8 cellular contexts compared by ENCODE assay signal in the genomic region with DNA sequence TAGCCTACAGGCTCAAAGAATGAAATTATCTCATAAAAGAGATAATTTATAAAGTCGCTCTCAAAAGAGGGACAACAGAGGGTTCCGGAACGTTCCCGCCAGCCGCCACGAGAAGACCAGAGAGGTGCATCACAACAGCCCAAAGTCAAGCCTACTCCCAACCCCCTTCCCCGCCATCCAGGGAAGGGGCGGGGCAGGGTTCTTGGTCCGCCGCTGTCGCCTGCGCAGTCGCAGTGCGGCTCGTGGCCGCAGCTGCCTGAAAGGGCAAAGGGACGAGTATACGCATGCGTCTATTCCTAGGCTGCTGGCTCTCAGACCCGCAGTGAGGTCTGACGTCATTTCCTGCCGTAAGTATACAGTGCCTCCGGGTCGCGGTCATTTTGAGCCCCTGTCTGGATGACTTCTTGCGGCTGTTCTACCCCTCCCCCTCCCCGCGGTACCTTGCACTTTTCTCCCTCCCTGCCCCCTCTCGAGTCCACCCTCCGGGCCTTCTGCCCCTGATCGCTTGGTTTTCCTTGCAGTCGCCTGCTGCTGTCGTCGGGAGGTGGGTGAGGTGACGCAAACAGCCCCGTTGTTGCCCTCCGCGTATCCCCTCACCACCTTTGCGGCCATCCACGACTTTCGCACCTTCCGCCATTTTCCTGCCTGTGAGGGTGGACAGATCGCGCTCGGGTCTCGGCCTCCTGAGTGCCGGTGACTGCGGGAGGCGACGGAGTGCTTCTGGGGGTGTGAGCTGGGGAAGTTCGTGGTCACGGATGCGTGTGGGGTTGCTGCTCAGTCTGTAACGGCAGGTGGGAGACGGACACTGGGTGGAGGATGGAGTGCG. TPM values are rescaled to one million over a fixed set of nuclear protein-coding genes. Genes with fewer than 3 reads are reported as not detected.
A peak's percentile ranks its signal among the peaks of the same experiment; 100 is the strongest.
DNase-seq lines count a peak whose midpoint lies in the region; ATAC-seq and TF ChIP-seq lines count a peak whose summit lies in the region.

A gene with protein sequence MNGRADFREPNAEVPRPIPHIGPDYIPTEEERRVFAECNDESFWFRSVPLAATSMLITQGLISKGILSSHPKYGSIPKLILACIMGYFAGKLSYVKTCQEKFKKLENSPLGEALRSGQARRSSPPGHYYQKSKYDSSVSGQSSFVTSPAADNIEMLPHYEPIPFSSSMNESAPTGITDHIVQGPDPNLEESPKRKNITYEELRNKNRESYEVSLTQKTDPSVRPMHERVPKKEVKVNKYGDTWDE (plus strand): TSS at position 383 of the 826 bp plus-strand sequence. CDS start 1,537 bp downstream, outside the sequence.

- H3K27me3 Mint-ChIP-seq in activated T-helper 17 cell treated with anti-CD3 and anti-CD28 coated beads, Interleukin-2, amount 50 U/mL, for 72 hours = peaks cover 3% of the 10 kb centered on the region
- H3K27me3 Mint-ChIP-seq in naive thymus-derived CD4-positive, alpha-beta T cell = peaks cover 0 to 4% (median 4%) of the 10 kb centered on the region in 5 donors
- peaks cover 0 to 7% of the 10 kb centered on the region in 2 donors for H3K27me3 Mint-ChIP-seq in stimulated activated naive B cell treated with anti-CD40 and anti-IgM and Interleukin-4, amounts not matched to agents 10 μg/mL and 1 μg/mL and 100 μg/mL, for 72 hours

- H3K27me3 ChIP-seq in fibroblast of lung (ENCODE audit: control insufficient read depth, insufficient read depth, low read length) = no peaks in the 10 kb centered on the region
- H3K27me3 ChIP-seq in naive thymus-derived CD4-positive, alpha-beta T cell (ENCODE audit: control insufficient read depth in 2 of 2, insufficient read depth in 2 of 2, low read length in 2 of 2) = no peaks in the 10 kb centered on the region

- peak within 1 kb of the TSS; percentile 100 for H3K27ac Mint-ChIP-seq in activated T-helper 17 cell treated with anti-CD3 and anti-CD28 coated beads, Interleukin-2, amount 50 U/mL, for 72 hours
- peak within 1 kb of the TSS; percentile 98 to 100 (median 100) for H3K27ac Mint-ChIP-seq in naive thymus-derived CD4-positive, alpha-beta T cell
- H3K27ac Mint-ChIP-seq in stimulated activated naive B cell treated with anti-CD40 and anti-IgM and Interleukin-4, amounts not matched to agents 10 μg/mL and 1 μg/mL and 100 μg/mL, for 72 hours = peak within 1 kb of the TSS; percentile 100

- H3K9me3 ChIP-seq in fibroblast of lung (ENCODE audit: control insufficient read depth, insufficient read depth, low read depth, low read length) = no peaks in the 10 kb centered on the region
- H3K9me3 ChIP-seq in naive thymus-derived CD4-positive, alpha-beta T cell (ENCODE audit: control insufficient read depth in 2 of 3, low read length in 3 of 3) = no peaks in the 10 kb centered on the region

- H3K4me1 ChIP-seq in fibroblast of lung (ENCODE audit: control insufficient read depth, extremely low read depth, insufficient read depth, low read length) = no peaks in the 10 kb centered on the region
- H3K4me1 ChIP-seq in naive thymus-derived CD4-positive, alpha-beta T cell (ENCODE audit: control insufficient read depth in 2 of 2, insufficient read depth in 2 of 2, low read length in 2 of 2) = peaks cover 10 to 12% of the 10 kb centered on the region in 2 donors

- DNase-seq in Daoy (ENCODE audit: low read depth) (peak; percentile 99), GOT3 (lab: John Stamatoyannopoulos, UW) (peak; percentile 82), LNCaP clone FGC (ENCODE audit: low read depth) (peak; percentile 98), RWPE1 (ENCODE audit: low spot score) (peak; percentile 98), fibroblast of lung (ENCODE audit: low read depth in 2 of 2) (peak; percentile 99)
- DNase-seq in naive thymus-derived CD4-positive, alpha-beta T cell = peak; percentile 80 to 98 (median 93)
- DNase-seq in stimulated activated naive B cell treated with anti-CD40 and anti-IgM and Interleukin-4, amounts not matched to agents 10 μg/mL and 1 μg/mL and 100 μg/mL, for 72 hours = peak; percentile 96

- peak within 1 kb of the TSS; percentile 94 for H3K9ac ChIP-seq in fibroblast of lung (ENCODE audit: insufficient read depth, low read length)

- peak within 1 kb of the TSS; percentile 85 for H3K4me3 ChIP-seq in LNCaP clone FGC (ENCODE audit: low read depth, low read length)
- peak within 1 kb of the TSS; percentile 68 to 100 (median 75) for H3K4me3 ChIP-seq in fibroblast of lung (replicated peaks in 1 of 4; ENCODE audit: control extremely low read depth in 1 of 4, insufficient read depth in 1 of 4, low read depth in 3 of 4, low read length in 4 of 4)
- H3K4me3 ChIP-seq in naive thymus-derived CD4-positive, alpha-beta T cell (ENCODE audit: low read length) = peak within 1 kb of the TSS; percentile 98

- H3K36me3 Mint-ChIP-seq in activated T-helper 17 cell treated with anti-CD3 and anti-CD28 coated beads, Interleukin-2, amount 50 U/mL, for 72 hours (ENCODE audit: low read depth) = peaks cover 53% of the 10 kb centered on the region
- H3K36me3 Mint-ChIP-seq in naive thymus-derived CD4-positive, alpha-beta T cell = peaks cover under 1 to 16% (median 4%) of the 10 kb centered on the region in 5 donors
- peaks cover 10 to 16% of the 10 kb centered on the region in 2 donors for H3K36me3 Mint-ChIP-seq in stimulated activated naive B cell treated with anti-CD40 and anti-IgM and Interleukin-4, amounts not matched to agents 10 μg/mL and 1 μg/mL and 100 μg/mL, for 72 hours

- peaks cover 5% of the 10 kb centered on the region for H3K36me3 ChIP-seq in fibroblast of lung (ENCODE audit: control insufficient read depth, insufficient read depth, low read length)
- peaks cover 0 to 16% (median 7%) of the 10 kb centered on the region in 3 experiments for H3K36me3 ChIP-seq in naive thymus-derived CD4-positive, alpha-beta T cell (ENCODE audit: control insufficient read depth in 2 of 3, insufficient read depth in 3 of 3, low read length in 3 of 3)

- intact Hi-C loops in naive thymus-derived CD4-positive, alpha-beta T cell (cut with micrococcal nuclease) = loop anchor here (1.0 to 10.0 kb wide), 12 partner anchors 51 to 1368 kb away; partner anchors contain the start of genes FRYL (in 2 of the 2), NFXL1 (in 2 of the 2), OCIAD2 (in 2 of the 2) and SLAIN2 (in 2 of the 2)

- no peaks in the 10 kb centered on the region for H4K20me1 ChIP-seq in fibroblast of lung (ENCODE audit: control insufficient read depth, extremely low read depth, insufficient read depth, low read length)

- peak within 1 kb of the TSS; percentile 89 for H3K27ac ChIP-seq in RWPE1
- peak within 1 kb of the TSS; percentile 99 for H3K27ac ChIP-seq in fibroblast of lung (ENCODE audit: insufficient read depth, low read length)
- H3K27ac ChIP-seq in naive thymus-derived CD4-positive, alpha-beta T cell (ENCODE audit: low read depth, low read length) = peak within 1 kb of the TSS; percentile 91

- peak; percentile 99 for ATAC-seq in activated T-helper 17 cell treated with anti-CD3 and anti-CD28 coated beads, Interleukin-2, amount 50 U/mL, for 72 hours (replicated peaks)
- peak; percentile 98 for ATAC-seq in naive thymus-derived CD4-positive, alpha-beta T cell
- ATAC-seq in stimulated activated naive B cell treated with anti-CD40 and anti-IgM and Interleukin-4, amounts not matched to agents 10 μg/mL and 1 μg/mL and 100 μg/mL, for 72 hours (replicated peaks) = peak; percentile 98 to 99

- peak within 1 kb of the TSS; percentile 94 for H2AFZ ChIP-seq in fibroblast of lung (ENCODE audit: low read length)

- peak within 1 kb of the TSS; percentile 88 for H3K4me2 ChIP-seq in fibroblast of lung (ENCODE audit: extremely low read depth, insufficient read depth, low read length)

- H3K9me3 Mint-ChIP-seq in activated T-helper 17 cell treated with anti-CD3 and anti-CD28 coated beads, Interleukin-2, amount 50 U/mL, for 72 hours = peaks cover 6% of the 10 kb centered on the region
- peaks cover 0 to 13% (median 0%) of the 10 kb centered on the region in 11 donors for H3K9me3 Mint-ChIP-seq in naive thymus-derived CD4-positive, alpha-beta T cell
- H3K9me3 Mint-ChIP-seq in stimulated activated naive B cell treated with anti-CD40 and anti-IgM and Interleukin-4, amounts not matched to agents 10 μg/mL and 1 μg/mL and 100 μg/mL, for 72 hours = peaks cover 0 to 2% of the 10 kb centered on the region in 2 donors

- TF ChIP-seq CTCF in LNCaP clone FGC (IDR thresholded peaks at IDR 0.05; ENCODE audit: control insufficient read depth, extremely low read depth, insufficient read depth) (no peak), RWPE1 (conservative IDR thresholded peaks at IDR 0.05; ENCODE audit: low read depth) (no peak), fibroblast of lung (conservative IDR thresholded peaks at IDR 0.05 in 1 of 2, IDR thresholded peaks at IDR 0.05 in 1 of 2; ENCODE audit: low read depth in 1 of 2, low read length in 2 of 2) (no peak)

- H3K4me1 Mint-ChIP-seq in activated T-helper 17 cell treated with anti-CD3 and anti-CD28 coated beads, Interleukin-2, amount 50 U/mL, for 72 hours = peaks cover 19% of the 10 kb centered on the region
- peaks cover 10 to 44% (median 36%) of the 10 kb centered on the region in 7 donors for H3K4me1 Mint-ChIP-seq in naive thymus-derived CD4-positive, alpha-beta T cell
- peaks cover 11 to 15% of the 10 kb centered on the region in 2 donors for H3K4me1 Mint-ChIP-seq in stimulated activated naive B cell treated with anti-CD40 and anti-IgM and Interleukin-4, amounts not matched to agents 10 μg/mL and 1 μg/mL and 100 μg/mL, for 72 hours

- CTCF ChIA-PET in RWPE1 (lab: Yijun Ruan, JAX) = no interaction called here
- CTCF ChIA-PET in naive thymus-derived CD4-positive, alpha-beta T cell (lab: Charles Lee) = no interaction called here

- peaks cover 32% of the 10 kb centered on the region for H3K79me2 ChIP-seq in fibroblast of lung (ENCODE audit: control insufficient read depth, insufficient read depth, low read length)

- peak within 1 kb of the TSS; percentile 100 for H3K4me3 Mint-ChIP-seq in activated T-helper 17 cell treated with anti-CD3 and anti-CD28 coated beads, Interleukin-2, amount 50 U/mL, for 72 hours
- peak within 1 kb of the TSS; percentile 96 to 100 (median 100) for H3K4me3 Mint-ChIP-seq in naive thymus-derived CD4-positive, alpha-beta T cell
- peak within 1 kb of the TSS; percentile 94 to 100 for H3K4me3 Mint-ChIP-seq in stimulated activated naive B cell treated with anti-CD40 and anti-IgM and Interleukin-4, amounts not matched to agents 10 μg/mL and 1 μg/mL and 100 μg/mL, for 72 hours

- POLR2A ChIA-PET in RWPE1 (lab: Yijun Ruan, JAX; ENCODE audit: low non-redundant PET) = interaction anchor here (0.5 to 0.6 kb wide), 2 partner anchors 75 to 278 kb away, joined by 3 to 6 read pairs; no protein-coding TSS in a partner anchor
- POLR2A ChIA-PET in naive thymus-derived CD4-positive, alpha-beta T cell (lab: Charles Lee) = interaction anchor here (1.0 to 2.7 kb wide), 5 partner anchors 14 to 188 kb away, joined by 3 to 23 read pairs (median 4); partner anchors contain the start of genes FRYL and OCIAD2

RNA-seq across cellular contexts. Expression of the gene that starts here (rescaled TPM):
- total RNA-seq in Daoy (2014; rRNA removed; shearing (Covaris generic)) = 145 and 147 TPM in 2 replicates
- 100 to 1,000 TPM; 100 to 104 TPM for total RNA-seq in activated T-helper 17 cell treated with anti-CD3 and anti-CD28 coated beads, Interleukin-2, amount 50 U/mL, for 72 hours
- total RNA-seq in fibroblast of lung = 75.8 and 92.8 TPM in 2 replicates
- polyA plus RNA-seq in fibroblast of lung = 157 and 163 TPM in 2 replicates
- polyA plus RNA-seq in fibroblast of lung (2012) = 120 and 122 TPM in 2 replicates
- 21.3 and 28.9 TPM in 2 replicates for polyA minus RNA-seq in fibroblast of lung (ENCODE audit: low replicate concordance)
- 100 to 1,000 TPM in 3 of 5 experiments, 10 to 100 TPM in 2; 85.6 to 128 (median 102) TPM for total RNA-seq in naive thymus-derived CD4-positive, alpha-beta T cell
- 100 to 1,000 TPM; 205 to 248 TPM for polyA plus RNA-seq in naive thymus-derived CD4-positive, alpha-beta T cell

Comparison
In these comparisons a context has a peak if more than half of its experiments do, and no peak if none do; other contexts are left out.
1. Peak in every context shown above with its lines: DNase-seq, ATAC-seq, H3K4me3 ChIP-seq and H3K27ac ChIP-seq.